8 cellular contexts compared by ENCODE assay signal in genomic region chr20:19784511-19785172, GRCh38. TPM values are rescaled to one million over a fixed set of nuclear protein-coding genes. Genes with fewer than 3 reads are reported as not detected.
DNase-seq lines count a peak whose midpoint lies in the region; ATAC-seq and TF ChIP-seq lines count a peak whose summit lies in the region.

No MANE protein-coding gene starts in this region.

- H3K27me3 ChIP-seq in Caco-2 (replicated peaks; ENCODE audit: control insufficient read depth, insufficient read depth, low read length) = no peaks in the 10 kb centered on the region
- H3K27me3 ChIP-seq in HAP-1 (ENCODE audit: low read depth) = no peaks in the 10 kb centered on the region
- no peaks in the 10 kb centered on the region for H3K27me3 ChIP-seq in osteoblast (ENCODE audit: insufficient read depth, low read length)

- H4K20me1 ChIP-seq in osteoblast (ENCODE audit: insufficient read depth, low read length) = peaks cover 2% of the 10 kb centered on the region

- H3K36me3 ChIP-seq in Caco-2 (ENCODE audit: control insufficient read depth, insufficient read depth, low read length) = no peaks in the 10 kb centered on the region
- no peaks in the 10 kb centered on the region for H3K36me3 ChIP-seq in HAP-1 (replicated peaks)
- no peaks in the 10 kb centered on the region for H3K36me3 ChIP-seq in osteoblast (ENCODE audit: insufficient read depth, low read length)

- no peak for ATAC-seq in HG02852 (IDR thresholded peaks at IDR 0.05; ENCODE audit: unreplicated experiment)

- POLR2A ChIA-PET in Caco-2 (lab: Charles Lee) = no interaction called here
- POLR2A ChIA-PET in activated CD4-positive, alpha-beta T cell treated with anti-CD3 and anti-CD28 coated beads, Interleukin-2, amount 10 ng/mL, durations not matched to agents 7 days and 5 days (lab: Charles Lee) = no interaction called here

- H3K27ac ChIP-seq in osteoblast (ENCODE audit: low read depth, low read length) = peak overlapping the region; percentile 89

- H3K79me2 ChIP-seq in osteoblast (ENCODE audit: insufficient read depth, low read length) = peaks cover 11% of the 10 kb centered on the region

- no peaks in the 10 kb centered on the region for H3K27me3 Mint-ChIP-seq in Caco-2 (ENCODE audit: insufficient read depth, unreplicated experiment)
- peaks cover 3% of the 10 kb centered on the region for H3K27me3 Mint-ChIP-seq in activated CD4-positive, alpha-beta T cell treated with anti-CD3 and anti-CD28 coated beads, Interleukin-2, amount 10 ng/mL, durations not matched to agents 7 days and 5 days

- peaks cover 16% of the 10 kb centered on the region for H3K4me1 Mint-ChIP-seq in Caco-2 (ENCODE audit: low read depth, unreplicated experiment)
- H3K4me1 Mint-ChIP-seq in activated CD4-positive, alpha-beta T cell treated with anti-CD3 and anti-CD28 coated beads, Interleukin-2, amount 10 ng/mL, durations not matched to agents 7 days and 5 days = no peaks in the 10 kb centered on the region

- TF ChIP-seq CTCF in Caco-2 (IDR thresholded peaks at IDR 0.05; ENCODE audit: insufficient read depth in 1 of 2, low read depth in 1 of 2, low read length in 1 of 2, severe bottlenecking in 1 of 2, unreplicated experiment in 1 of 2) = peak; percentile 76 to 81
- peak; percentile 84 for TF ChIP-seq CTCF in osteoblast (IDR thresholded peaks at IDR 0.05; ENCODE audit: extremely low read depth, low read depth, low read length)

- H3K4me3 ChIP-seq in Caco-2 (ENCODE audit: low read depth, low read length) = no peak overlapping the region
- H3K4me3 ChIP-seq in HAP-1 = no peak overlapping the region
- H3K4me3 ChIP-seq in osteoblast (ENCODE audit: insufficient read depth, low read length) = peak overlapping the region; percentile 17

- intact Hi-C loops in Caco-2 (cut with micrococcal nuclease; ENCODE audit: unreplicated experiment) = loop anchor here (1.0 to 5.0 kb wide), 7 partner anchors 18 to 233 kb away; partner anchors contain the start of gene NAA20

- peak overlapping the region; percentile 84 for H3K27ac Mint-ChIP-seq in Caco-2 (ENCODE audit: unreplicated experiment)
- no peak overlapping the region for H3K27ac Mint-ChIP-seq in activated CD4-positive, alpha-beta T cell treated with anti-CD3 and anti-CD28 coated beads, Interleukin-2, amount 10 ng/mL, durations not matched to agents 7 days and 5 days

- DNase-seq in Caco-2 (peak; percentile 78 to 79), HAP-1 (ENCODE audit: low spot score in 2 of 2) (peak; percentile 68), NCI-H226 (peak; percentile 42), germinal center (ENCODE audit: low spot score) (peak; percentile 58), osteoblast (ENCODE audit: insufficient read length, low spot score, missing footprints) (peak; percentile 88), cortex of kidney (lab: John Stamatoyannopoulos, UW) (no peak)
- peak; percentile 47 for DNase-seq in activated CD4-positive, alpha-beta T cell treated with anti-CD3 and anti-CD28 coated beads, Interleukin-2, amount 10 ng/mL, durations not matched to agents 7 days and 5 days

- H3K4me2 ChIP-seq in osteoblast (ENCODE audit: insufficient read depth, low read length) = peak overlapping the region; percentile 57

- H3K36me3 Mint-ChIP-seq in Caco-2 (ENCODE audit: insufficient read depth, unreplicated experiment) = no peaks in the 10 kb centered on the region
- H3K36me3 Mint-ChIP-seq in activated CD4-positive, alpha-beta T cell treated with anti-CD3 and anti-CD28 coated beads, Interleukin-2, amount 10 ng/mL, durations not matched to agents 7 days and 5 days (ENCODE audit: low read depth) = no peaks in the 10 kb centered on the region

- peak overlapping the region; percentile 57 for H3K4me3 Mint-ChIP-seq in Caco-2 (ENCODE audit: unreplicated experiment)
- H3K4me3 Mint-ChIP-seq in activated CD4-positive, alpha-beta T cell treated with anti-CD3 and anti-CD28 coated beads, Interleukin-2, amount 10 ng/mL, durations not matched to agents 7 days and 5 days = no peak overlapping the region

- CTCF ChIA-PET in Caco-2 (lab: Charles Lee) = interaction anchor here (0.7 to 0.8 kb wide), 2 partner anchors 190 to 209 kb away, joined by 3 to 5 read pairs; no protein-coding TSS in a partner anchor
- CTCF ChIA-PET in activated CD4-positive, alpha-beta T cell treated with anti-CD3 and anti-CD28 coated beads, Interleukin-2, amount 10 ng/mL, durations not matched to agents 7 days and 5 days (lab: Charles Lee) = no interaction called here

- BruUV-seq in Caco-2 (replicated peaks; lab: Mats Ljungman, UMichigan) = no TSS peak

- H3K9me3 Mint-ChIP-seq in Caco-2 (ENCODE audit: unreplicated experiment) = peaks cover 16% of the 10 kb centered on the region
- peaks cover 2% of the 10 kb centered on the region for H3K9me3 Mint-ChIP-seq in activated CD4-positive, alpha-beta T cell treated with anti-CD3 and anti-CD28 coated beads, Interleukin-2, amount 10 ng/mL, durations not matched to agents 7 days and 5 days

- in situ Hi-C loops in HAP-1 (cut with MboI; ENCODE audit: low sequenced_read_pairs) = loop anchor here (10.0 kb wide), 1 partner anchor 210 kb away; no protein-coding TSS in a partner anchor

- H3K4me1 ChIP-seq in Caco-2 = peaks cover 25% of the 10 kb centered on the region
- H3K4me1 ChIP-seq in HAP-1 = no peaks in the 10 kb centered on the region; the same call in none of the 2 replicates
- peaks cover 36% of the 10 kb centered on the region for H3K4me1 ChIP-seq in osteoblast (ENCODE audit: insufficient read depth, low read length)

- H3K9me3 ChIP-seq in Caco-2 (peaks cover 14% of the 10 kb centered on the region), HAP-1 (no peaks in the 10 kb centered on the region), osteoblast (ENCODE audit: low read depth, low read length) (no peaks in the 10 kb centered on the region)

- H2AFZ ChIP-seq in osteoblast (ENCODE audit: low read length) = peak overlapping the region; percentile 39

RNA-seq across cellular contexts. Expression of gene RIN2, which starts 26.6 kb away (rescaled TPM):
- 35.2 and 36.7 TPM in 2 replicates for total RNA-seq in Caco-2 (2022)
- not detected for total RNA-seq in activated CD4-positive, alpha-beta T cell treated with anti-CD3 and anti-CD28 coated beads, Interleukin-2, amount 10 ng/mL, durations not matched to agents 7 days and 5 days
- total RNA-seq in osteoblast = 55.7 and 63.6 TPM in 2 replicates

Comparison
In these comparisons a context has a peak if more than half of its experiments do, and no peak if none do; other contexts are left out.
1. RNA of gene RIN2, which starts 26.6 kb away (total RNA-seq): 55.7 to 63.6 TPM in osteoblast and 35.2 to 36.7 TPM in Caco-2; not detected in activated CD4-positive, alpha-beta T cell treated with anti-CD3 and anti-CD28 coated beads, Interleukin-2, amount 10 ng/mL, durations not matched to agents 7 days and 5 days; every median in the first group is over 10 times any median in the second.